Comparison of ENCODE assay signal across 24 cellular contexts in genomic region chr13:112887557-112887991, GRCh38.
"Had no signal": no experiment of that assay in that cellular context is flagged by ENCODE, and none has a peak within 500 bp of the region (broad histone marks: within the 10 kb centered on the region; RNA-seq: fewer than 3 reads in every experiment).

No MANE protein-coding gene starts in this region.

- H3K4me3 Mint-ChIP-seq: activated CD4-positive, alpha-beta T cell treated with anti-CD3 and anti-CD28 coated beads, Interleukin-2, amount 10 ng/mL, durations not matched to agents 24 days and 14 days; activated CD8-positive, alpha-beta memory T cell treated with anti-CD3 and anti-CD28 coated beads, Interleukin-2, amount 10 ng/mL, durations not matched to agents 7 days and 5 days; activated CD8-positive, alpha-beta T cell treated with anti-CD3 and anti-CD28 coated beads for 36 hours; activated naive CD8-positive, alpha-beta T cell; central memory CD8-positive, alpha-beta T cell; effector memory CD8-positive, alpha-beta T cell; naive B cell; stimulated activated naive CD8-positive, alpha-beta T cell treated with anti-CD3 and anti-CD28 coated beads, Interleukin-15, amount 100 ng/mL, for 72 hours had no signal

- H3K4me3 ChIP-seq: adrenal gland, ascending aorta, colonic mucosa, dorsolateral prefrontal cortex, hepatocyte, prostate gland, tibial artery had no signal

- H3K9me3 ChIP-seq: adrenal gland, ascending aorta, colonic mucosa, prostate gland, tibial artery had no signal

- H3K27me3 ChIP-seq: adrenal gland, ascending aorta, colonic mucosa, hepatocyte had no signal

- DNase-seq: activated CD4-positive, alpha-beta T cell treated with anti-CD3 and anti-CD28 coated beads, Interleukin-2, amount 10 ng/mL, durations not matched to agents 24 days and 14 days; activated CD4-positive, CD25-positive, alpha-beta regulatory T cell; activated CD8-positive, alpha-beta memory T cell treated with anti-CD3 and anti-CD28 coated beads, Interleukin-2, amount 10 ng/mL, durations not matched to agents 7 days and 5 days; activated CD8-positive, alpha-beta T cell treated with anti-CD3 and anti-CD28 coated beads for 36 hours; activated gamma-delta T cell treated with Interleukin-2 at 50 U/mL for 16 hours; activated T-cell treated with anti-CD3 and anti-CD28 coated beads for 4 hours; adrenal gland; brain microvascular endothelial cell; colonic mucosa; dorsolateral prefrontal cortex; effector memory CD8-positive, alpha-beta T cell; foreskin melanocyte; mesendoderm; naive B cell; stimulated activated CD4-positive, alpha-beta T cell treated with anti-CD3 and anti-CD28 coated beads, Interleukin-4, amount 100 ng/mL, for 24 hours; stimulated activated naive CD8-positive, alpha-beta T cell treated with anti-CD3 and anti-CD28 coated beads, Interleukin-15, amount 100 ng/mL, for 72 hours; T1000; tibial artery had no signal

- H3K27me3 Mint-ChIP-seq: activated CD8-positive, alpha-beta T cell treated with anti-CD3 and anti-CD28 coated beads for 36 hours; activated naive CD8-positive, alpha-beta T cell; naive B cell had no signal

- H3K27ac ChIP-seq: adrenal gland, ascending aorta, brain microvascular endothelial cell, colonic mucosa, dorsolateral prefrontal cortex, hepatocyte, prostate gland, tibial artery had no signal

- H3K4me1 ChIP-seq: ascending aorta, prostate gland had no signal

- H3K4me1 Mint-ChIP-seq: activated CD4-positive, alpha-beta T cell treated with anti-CD3 and anti-CD28 coated beads, Interleukin-2, amount 10 ng/mL, durations not matched to agents 24 days and 14 days; activated CD8-positive, alpha-beta memory T cell treated with anti-CD3 and anti-CD28 coated beads, Interleukin-2, amount 10 ng/mL, durations not matched to agents 7 days and 5 days; central memory CD8-positive, alpha-beta T cell had no signal

- H3K9me3 Mint-ChIP-seq: activated CD4-positive, alpha-beta T cell treated with anti-CD3 and anti-CD28 coated beads, Interleukin-2, amount 10 ng/mL, durations not matched to agents 24 days and 14 days; activated CD8-positive, alpha-beta T cell treated with anti-CD3 and anti-CD28 coated beads for 36 hours; central memory CD8-positive, alpha-beta T cell; effector memory CD8-positive, alpha-beta T cell; naive B cell; stimulated activated naive CD8-positive, alpha-beta T cell treated with anti-CD3 and anti-CD28 coated beads, Interleukin-15, amount 100 ng/mL, for 72 hours had no signal

- ATAC-seq: activated CD8-positive, alpha-beta memory T cell treated with anti-CD3 and anti-CD28 coated beads, Interleukin-2, amount 10 ng/mL, durations not matched to agents 7 days and 5 days; activated CD8-positive, alpha-beta T cell treated with anti-CD3 and anti-CD28 coated beads for 36 hours; effector memory CD8-positive, alpha-beta T cell; esophagus mucosa; stimulated activated naive CD8-positive, alpha-beta T cell treated with anti-CD3 and anti-CD28 coated beads, Interleukin-15, amount 100 ng/mL, for 72 hours had no signal

- H3K27ac Mint-ChIP-seq: activated CD4-positive, alpha-beta T cell treated with anti-CD3 and anti-CD28 coated beads, Interleukin-2, amount 10 ng/mL, durations not matched to agents 24 days and 14 days; activated CD8-positive, alpha-beta memory T cell treated with anti-CD3 and anti-CD28 coated beads, Interleukin-2, amount 10 ng/mL, durations not matched to agents 7 days and 5 days; activated CD8-positive, alpha-beta T cell treated with anti-CD3 and anti-CD28 coated beads for 36 hours; activated naive CD8-positive, alpha-beta T cell had no signal

- H3K4me2 ChIP-seq: hepatocyte had no signal

- H3K36me3 Mint-ChIP-seq: naive B cell had no signal

- H2AFZ ChIP-seq: hepatocyte had no signal

- H3K36me3 ChIP-seq: brain microvascular endothelial cell, colonic mucosa, prostate gland had no signal
